In the genomic region with DNA sequence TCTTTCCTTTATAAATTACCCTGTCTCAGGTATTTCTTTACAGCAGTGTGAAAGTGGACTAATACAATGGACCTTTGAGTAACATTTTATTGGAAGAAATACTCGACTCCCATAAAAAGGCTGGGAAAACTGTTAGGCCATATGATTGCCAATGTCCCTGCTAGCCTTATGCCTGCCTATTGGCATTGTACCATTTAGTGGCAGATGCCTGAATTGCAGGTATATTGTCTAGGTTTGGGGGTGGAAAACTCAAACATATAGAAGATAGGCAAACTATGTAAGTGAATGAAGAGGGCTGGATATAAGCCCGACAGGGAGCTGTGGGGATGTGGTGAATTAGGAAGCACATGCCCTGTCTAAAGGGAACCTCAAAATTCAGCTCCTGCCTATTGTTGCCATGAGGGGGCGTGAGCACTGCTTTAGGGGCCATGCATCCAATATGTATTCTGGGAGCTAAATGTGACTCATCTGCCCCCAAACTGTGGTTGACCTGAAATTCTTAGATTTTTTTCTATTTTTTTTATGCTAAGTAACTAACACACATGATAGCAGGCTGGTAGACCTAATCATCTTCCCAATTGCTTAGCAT, we compare ENCODE assay signal across 9 cellular contexts.
DNase-seq lines count a peak whose midpoint lies in the region; FAIRE-seq and TF ChIP-seq lines count a peak whose summit lies in the region.
"Had no signal": no experiment of that assay in that cellular context is flagged by ENCODE, and none has a peak within 500 bp of the region (broad histone marks: within the 10 kb centered on the region; RNA-seq: fewer than 3 reads in every experiment).

No MANE protein-coding gene starts in this region.

- H3F3A ChIP-seq in PC-9 (ENCODE audit: insufficient read depth, low read depth): no peaks in the 10 kb centered on the region

- no peak for TF ChIP-seq POLR2A in GM12891 (IDR thresholded peaks at IDR 0.05; ENCODE audit: low read depth, low read length)

- H3K4me2 ChIP-seq in PC-9: no peak overlapping the region

- CTCF ChIA-PET in PC-9 (lab: Charles Lee): no interaction called here

- POLR2A ChIA-PET in PC-9 (lab: Charles Lee; ENCODE audit: unreplicated experiment): interaction anchor here (0.6 kb wide), 1 partner anchor 39 kb away, joined by 3 read pairs; no protein-coding TSS in a partner anchor

- no peak overlapping the region for H3K27ac ChIP-seq in PC-9

- H2AFZ ChIP-seq in PC-9: no peak overlapping the region

- H4K20me1 ChIP-seq in PC-9 (ENCODE audit: insufficient read depth): no peaks in the 10 kb centered on the region

- H3K27me3 ChIP-seq in PC-9 (ENCODE audit: insufficient read depth, low read depth): no peaks in the 10 kb centered on the region

- no TSS peak for BruUV-seq in PC-9 (replicated peaks; lab: Mats Ljungman, UMichigan)

- H3K4me1 ChIP-seq in PC-9 (replicated peaks; ENCODE audit: insufficient read depth): no peaks in the 10 kb centered on the region

- no peaks in the 10 kb centered on the region; the same call in 1 of the 2 replicates for H3K9me2 ChIP-seq in PC-9 (ENCODE audit: insufficient read depth)

- DNase-seq in AG10803 (ENCODE audit: low read depth) (peak; percentile 30), GM12891 (ENCODE audit: insufficient read length, low spot score) (no peak), PC-9 (peak in 1 of 2 experiments; percentile 56), fibroblast of pulmonary artery (ENCODE audit: low read depth) (peak; percentile 31), HuH-7 (ENCODE audit: low spot score) (no peak), NCI-H1105 treated with DMSO at 0.1 percent for 48 hours (lab: John Stamatoyannopoulos, UW) (no peak), NCI-H2081 treated with DMSO at 0.1 percent for 48 hours (lab: John Stamatoyannopoulos, UW) (no peak), AG20443 (ENCODE audit: low spot score) (no peak)
- DNase-seq: stimulated activated naive CD4-positive, alpha-beta T cell treated with Interleukin-2 at 50 U/mL for 16 hours had no signal

- intact Hi-C loops in PC-9 (cut with micrococcal nuclease; ENCODE audit: unreplicated experiment): loop anchor here (5.0 kb wide), 1 partner anchor 239 kb away; no protein-coding TSS in a partner anchor

- no peaks in the 10 kb centered on the region for H3K36me3 ChIP-seq in PC-9 (ENCODE audit: low read depth)

- H3K79me2 ChIP-seq in PC-9 (ENCODE audit: low read depth): no peaks in the 10 kb centered on the region

- H3K4me3 ChIP-seq in AG10803 (ENCODE audit: low read length) (no peak overlapping the region), PC-9 (no peak overlapping the region), fibroblast of pulmonary artery (replicated peaks; ENCODE audit: low read depth, low read length) (no peak overlapping the region)

- H3K9me3 ChIP-seq in PC-9 (ENCODE audit: insufficient read depth, low read depth): peaks cover 6% of the 10 kb centered on the region; the same call in 1 of the 2 replicates

- FAIRE-seq in GM12891 (lab: Jason Lieb, UNC): peak; percentile 43

- TF ChIP-seq CTCF in AG10803 (conservative IDR thresholded peaks at IDR 0.05; ENCODE audit: low read length) (peak; percentile 47), PC-9 (conservative IDR thresholded peaks at IDR 0.05) (peak; percentile 57), fibroblast of pulmonary artery (IDR thresholded peaks at IDR 0.05; ENCODE audit: low read length, missing control alignments) (peak; percentile 33)

TF ChIP-seq in GM12891, 5 proteins besides CTCF, POLR2A, EP300 and RAD21:
- TF ChIP-seq TAF1 (IDR thresholded peaks at IDR 0.05; ENCODE audit: low read depth, low read length) (no peak), SPI1 (IDR thresholded peaks at IDR 0.05; ENCODE audit: low read depth, low read length) (no peak), POLR2AphosphoS5 (IDR thresholded peaks at IDR 0.05; ENCODE audit: low read depth, low read length) (no peak), PAX5 (IDR thresholded peaks at IDR 0.05; ENCODE audit: insufficient read depth, low read length, severe bottlenecking) (no peak), POU2F2 (IDR thresholded peaks at IDR 0.05; ENCODE audit: low read depth, low read length) (no peak)

Comparison
In these comparisons a context has a peak if more than half of its experiments do, and no peak if none do; other contexts are left out.
1. DNase-seq: peak in AG10803 (single experiment) and fibroblast of pulmonary artery (single experiment); none in GM12891 (single experiment), HuH-7 (single experiment), NCI-H1105 treated with DMSO at 0.1 percent for 48 hours (single experiment), NCI-H2081 treated with DMSO at 0.1 percent for 48 hours (single experiment) and AG20443 (single experiment).
2. Peak in every context shown above with its lines, with median percentiles within 50 percentile points of each other: CTCF ChIP-seq.